ENCODE assay signal across 14 cellular contexts in the genomic region with DNA sequence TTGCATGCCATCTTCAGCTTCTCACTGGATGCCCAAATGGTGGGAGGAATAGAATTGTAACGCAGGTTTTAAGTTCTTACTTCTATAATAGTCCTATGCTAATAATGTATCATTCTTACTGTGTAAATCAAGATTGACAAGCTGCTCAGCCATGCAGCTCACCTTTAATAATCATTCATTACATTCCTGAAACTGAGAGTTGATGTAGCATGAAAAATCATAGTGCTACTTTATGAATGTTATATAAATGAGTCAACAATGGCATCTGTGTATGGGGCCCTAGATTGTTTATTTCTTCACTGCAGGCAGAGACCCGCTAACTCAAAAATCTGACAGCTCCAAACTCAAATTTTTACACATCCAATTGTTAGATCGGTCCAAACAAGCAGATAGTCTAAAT. TPM values are rescaled to one million over a fixed set of nuclear protein-coding genes. Genes with fewer than 3 reads are reported as not detected.
DNase-seq lines count a peak whose midpoint lies in the region; ATAC-seq and TF ChIP-seq lines count a peak whose summit lies in the region.
"Had no signal": no experiment of that assay in that cellular context is flagged by ENCODE, and none has a peak within 500 bp of the region (broad histone marks: within the 10 kb centered on the region; RNA-seq: fewer than 3 reads in every experiment).

No MANE protein-coding gene starts in this region.

- peaks cover 9% of the 10 kb centered on the region for H3K36me3 Mint-ChIP-seq in glutamatergic neuron (ENCODE audit: unreplicated experiment)
- H3K36me3 Mint-ChIP-seq: CD8-positive, alpha-beta memory T cell had no signal

- peak; percentile 76 for ATAC-seq in GM18868 (IDR thresholded peaks at IDR 0.05; ENCODE audit: unreplicated experiment)
- peak; percentile 63 for ATAC-seq in GM21515 (IDR thresholded peaks at IDR 0.05; ENCODE audit: unreplicated experiment)
- ATAC-seq in HG03039 (IDR thresholded peaks at IDR 0.05; ENCODE audit: unreplicated experiment): peak; percentile 65
- ATAC-seq: left cardiac atrium; naive thymus-derived CD4-positive, alpha-beta T cell had no signal

- H3K4me3 Mint-ChIP-seq in glutamatergic neuron (ENCODE audit: unreplicated experiment): no peak overlapping the region
- H3K4me3 Mint-ChIP-seq: activated naive CD8-positive, alpha-beta T cell; CD8-positive, alpha-beta memory T cell; naive thymus-derived CD4-positive, alpha-beta T cell had no signal

- DNase-seq in M059J (ENCODE audit: low read depth) (peak; percentile 16), NCI-H524 treated with DMSO at 0.1 percent for 48 hours (lab: John Stamatoyannopoulos, UW) (no peak), dorsolateral prefrontal cortex (no peak), glutamatergic neuron (no peak), GF-D8 (lab: John Stamatoyannopoulos, UW) (no peak)
- DNase-seq: CD8-positive, alpha-beta memory T cell; cortex of kidney; left cardiac atrium; naive thymus-derived CD4-positive, alpha-beta T cell had no signal

- TF ChIP-seq CTCF in dorsolateral prefrontal cortex (IDR thresholded peaks at IDR 0.05 in 54 of 56, conservative IDR thresholded peaks at IDR 0.05 in 2 of 56; ENCODE audit: low read depth in 1 of 56, partially characterized antibody in 56 of 56) (no peak), glutamatergic neuron (IDR thresholded peaks at IDR 0.05; ENCODE audit: partially characterized antibody, unreplicated experiment) (no peak)

- H3K27ac Mint-ChIP-seq in glutamatergic neuron (ENCODE audit: unreplicated experiment): no peak overlapping the region
- H3K27ac Mint-ChIP-seq: activated naive CD8-positive, alpha-beta T cell; CD8-positive, alpha-beta memory T cell had no signal

- no peak overlapping the region for H3K27ac ChIP-seq in dorsolateral prefrontal cortex
- H3K27ac ChIP-seq: SK-N-MC had no signal

- H3K4me3 ChIP-seq in dorsolateral prefrontal cortex: no peak overlapping the region
- H3K4me3 ChIP-seq: SK-N-MC had no signal

- H3K27me3 ChIP-seq in dorsolateral prefrontal cortex: no peaks in the 10 kb centered on the region

- intact Hi-C loops in dorsolateral prefrontal cortex (cut with DNase I): no loop called here

- H3K9me3 Mint-ChIP-seq in glutamatergic neuron (ENCODE audit: unreplicated experiment): peaks cover 2% of the 10 kb centered on the region
- H3K9me3 Mint-ChIP-seq: naive thymus-derived CD4-positive, alpha-beta T cell had no signal

- H3K27me3 Mint-ChIP-seq in glutamatergic neuron (ENCODE audit: unreplicated experiment): no peaks in the 10 kb centered on the region

- H3K4me1 Mint-ChIP-seq in glutamatergic neuron (ENCODE audit: low read depth, unreplicated experiment): no peaks in the 10 kb centered on the region
- H3K4me1 Mint-ChIP-seq: CD8-positive, alpha-beta memory T cell had no signal

RNA-seq across cellular contexts. Expression of gene FH, which starts 34.4 kb away (rescaled TPM):
- 147 and 156 TPM in 2 replicates for total RNA-seq in M059J (2014; rRNA removed; shearing (Covaris generic))
- total RNA-seq in dorsolateral prefrontal cortex (10 to 100 TPM; 31.3 to 78.1 (median 59.0) TPM), glutamatergic neuron (ENCODE audit: unreplicated experiment) (51.0 TPM)

RNA-seq across cellular contexts. Expression of gene KMO, which starts 47.0 kb away (rescaled TPM):
- 0.27 TPM in 1 of 2 replicates, not detected in the other for total RNA-seq in M059J (2014; rRNA removed; shearing (Covaris generic))
- total RNA-seq in dorsolateral prefrontal cortex (1 to 10 TPM in 91 of 120 experiments, under 1 TPM in 26, not detected in 3; 0.11 to 5.5 (median 1.6) TPM), glutamatergic neuron (ENCODE audit: unreplicated experiment) (not detected)
